In the genomic region with DNA sequence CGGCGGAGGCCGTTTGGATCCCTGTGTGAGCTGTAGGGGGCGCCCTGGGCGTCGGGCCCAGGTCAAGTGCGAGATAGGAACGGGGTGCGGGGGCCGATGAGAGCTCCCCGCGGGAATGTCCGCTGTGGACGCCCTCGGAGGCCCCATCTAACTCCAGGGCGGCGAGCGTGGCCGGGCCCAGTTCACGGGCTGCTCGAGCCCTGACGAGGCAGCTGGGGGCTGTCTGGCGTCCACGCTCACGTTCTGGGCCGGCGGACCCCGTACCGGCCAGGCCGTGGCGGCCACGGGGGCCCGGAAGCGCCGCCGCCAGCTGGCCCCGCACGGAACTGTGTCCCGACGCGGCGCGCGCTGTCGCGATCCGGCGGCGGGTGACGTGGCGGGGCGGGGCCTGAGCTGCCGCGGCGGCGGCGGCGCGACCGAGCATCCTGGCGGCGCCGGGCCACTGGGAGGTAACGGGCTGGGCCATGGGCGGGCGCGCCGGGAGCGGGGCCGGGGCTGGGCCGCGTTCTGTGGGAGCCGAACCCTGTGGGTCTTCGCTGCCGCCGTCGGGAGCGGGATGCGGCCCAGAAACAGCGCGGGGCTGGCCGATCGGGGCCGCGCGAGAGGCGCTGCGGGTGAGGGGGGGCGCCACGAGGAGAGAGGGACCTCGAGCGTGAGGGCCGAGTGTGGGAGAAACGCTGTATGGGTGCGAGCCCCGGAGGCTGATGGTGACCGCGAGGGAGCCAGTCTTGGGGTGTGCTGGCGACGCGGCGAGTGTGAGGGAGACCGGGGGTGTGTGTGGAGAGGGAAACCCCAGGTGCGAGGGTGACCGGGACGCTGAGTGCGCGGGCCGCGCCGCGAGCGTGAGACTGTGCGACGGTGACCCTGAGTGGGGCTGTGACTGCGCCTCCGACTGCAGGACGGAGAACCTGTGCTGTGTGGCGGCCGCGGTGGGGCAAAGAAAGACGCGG, we compare ENCODE assay signal across 8 cellular contexts. TPM values are rescaled to one million over a fixed set of nuclear protein-coding genes. Genes with fewer than 3 reads are reported as not detected.
DNase-seq lines count a peak whose midpoint lies in the region; ATAC-seq and TF ChIP-seq lines count a peak whose summit lies in the region.

TSS of gene SLC7A6 (plus strand) at position 399 of the 950 bp plus-strand sequence. CDS start 10,201 bp downstream, outside the sequence.

- ATAC-seq in GM18519 (IDR thresholded peaks at IDR 0.05; ENCODE audit: low FRiP score, unreplicated experiment), result peak; percentile 39
- ATAC-seq in HG03064 (IDR thresholded peaks at IDR 0.05; ENCODE audit: low read depth, unreplicated experiment), result peak; percentile 57

- peak within 1 kb of the TSS; percentile 98 for H3K4me3 ChIP-seq in AG04449 (ENCODE audit: low read depth, low read length)

- H3K36me3 Mint-ChIP-seq in endothelial cell (ENCODE audit: low read depth, unreplicated experiment), result no peaks in the 10 kb centered on the region

- POLR2A ChIA-PET in AG04449 (lab: Yijun Ruan, JAX), result interaction anchor here (0.8 to 3.2 kb wide), 17 partner anchors 8 to 200 kb away, joined by 3 to 20 read pairs (median 4); partner anchors contain the start of genes PLA2G15, PRMT7 and SLC7A6OS

- peak; percentile 82 for TF ChIP-seq CTCF in AG04449 (IDR thresholded peaks at IDR 0.05; ENCODE audit: insufficient read depth, low read length, missing control alignments)
- peak; percentile 1 for TF ChIP-seq CTCF in endothelial cell (IDR thresholded peaks at IDR 0.05; ENCODE audit: unreplicated experiment)

- H3K9me3 Mint-ChIP-seq in endothelial cell (ENCODE audit: unreplicated experiment), result no peaks in the 10 kb centered on the region

- CTCF ChIA-PET in AG04449 (lab: Yijun Ruan, JAX), result interaction anchor here (0.7 to 8.9 kb wide), 25 partner anchors 11 to 263 kb away, joined by 3 to 374 read pairs (median 10); partner anchors contain the start of genes ESRP2, PLA2G15, PRMT7 and SLC7A6OS

- peaks cover 13% of the 10 kb centered on the region for H3K4me1 Mint-ChIP-seq in endothelial cell (ENCODE audit: unreplicated experiment)

- H3K27ac Mint-ChIP-seq in endothelial cell (ENCODE audit: unreplicated experiment), result peak within 1 kb of the TSS; percentile 78

- peaks cover 12% of the 10 kb centered on the region for H3K27me3 Mint-ChIP-seq in endothelial cell (ENCODE audit: unreplicated experiment)

- H3K4me3 Mint-ChIP-seq in endothelial cell (ENCODE audit: unreplicated experiment), result peak within 1 kb of the TSS; percentile 94

- DNase-seq in AG04449 (ENCODE audit: low read depth, low spot score) (no peak), NOMO-1 treated with DMSO at 0.1 percent for 48 hours (lab: John Stamatoyannopoulos, UW; ENCODE audit: unreplicated experiment) (peak; percentile 76), endothelial cell (ENCODE audit: low spot score) (peak; percentile 75), middle frontal gyrus (ENCODE audit: extremely low spot score, low spot score) (peak; percentile 52)
- peak; percentile 46 for DNase-seq in activated CD8-positive, alpha-beta memory T cell treated with anti-CD3 and anti-CD28 coated beads, Interleukin-2, amount 50 U/mL, for 24 hours (ENCODE audit: extremely low read depth)
- DNase-seq in stimulated activated CD8-positive, alpha-beta memory T cell treated with anti-CD3 and anti-CD28 coated beads, Interleukin-2, amount 100 ng/mL, for 48 hours (ENCODE audit: low read depth in 2 of 2), result peak; percentile 82 to 83

RNA-seq across cellular contexts. Expression of gene SLC7A6, which starts in this region (rescaled TPM):
- 20.8 TPM for total RNA-seq in endothelial cell (ENCODE audit: unreplicated experiment)
